Comparison of ENCODE assay signal across 2 cellular contexts in the genomic region with DNA sequence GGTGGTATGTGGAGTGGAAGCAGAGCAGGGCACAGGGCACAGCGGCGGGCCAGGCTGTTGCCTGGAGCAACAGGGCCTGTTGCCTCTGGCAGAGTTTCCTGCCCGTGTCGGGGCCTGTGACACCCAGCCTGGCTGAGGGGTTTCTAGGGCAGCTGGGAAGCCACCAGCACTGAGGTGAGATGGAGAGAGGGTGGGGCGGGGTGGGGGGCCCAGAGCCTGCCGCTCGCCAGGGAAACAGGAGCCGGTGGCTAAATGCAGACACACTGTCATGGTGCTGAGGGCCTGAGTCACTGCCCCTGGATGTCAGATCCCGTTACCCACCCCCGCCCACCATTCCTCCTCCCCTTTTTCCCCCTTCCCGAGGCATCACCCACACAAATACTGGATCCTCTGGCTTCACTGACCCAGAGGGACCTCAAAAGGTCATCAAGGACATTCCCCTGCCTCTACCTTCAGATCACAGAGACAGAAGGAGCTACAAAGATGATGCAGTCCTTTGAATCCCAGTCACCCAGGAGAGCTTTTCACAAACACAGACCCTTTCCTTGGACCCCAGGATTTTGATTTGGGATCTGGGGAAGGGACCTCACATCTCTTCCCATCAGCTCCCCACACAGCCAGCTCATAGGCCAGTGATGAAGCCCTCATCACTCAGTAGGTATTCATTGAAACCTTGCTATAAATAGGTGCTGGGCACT.
A peak's percentile ranks its signal among the peaks of the same experiment; 100 is the strongest.
TF ChIP-seq lines count a peak whose summit lies in the region.

No MANE protein-coding gene starts in this region.

TF ChIP-seq in IMR-90, 13 proteins besides CTCF, POLR2A, EP300 and RAD21:
- no peak for TF ChIP-seq CHD1 (IDR thresholded peaks at IDR 0.05; ENCODE audit: low read depth, low read length)
- TF ChIP-seq FOS (IDR thresholded peaks at IDR 0.05; ENCODE audit: low read depth, low read length) = 0 out of 2 replicates have a peak, but pooled peaks have one; percentile 2
- no peak for TF ChIP-seq MAFK (IDR thresholded peaks at IDR 0.05; ENCODE audit: low read depth, low read length)
- TF ChIP-seq RFX5 (IDR thresholded peaks at IDR 0.05; ENCODE audit: low read depth, low read length) = no peak

TF ChIP-seq in H1, 55 proteins besides CTCF, POLR2A, EP300 and RAD21:
- TF ChIP-seq YY1 (IDR thresholded peaks at IDR 0.05; ENCODE audit: low read depth, low read length) = no peak
- TF ChIP-seq KDM4A (IDR thresholded peaks at IDR 0.05; ENCODE audit: low read depth, low read length, severe bottlenecking) = no peak
- no peak for TF ChIP-seq CHD7 (IDR thresholded peaks at IDR 0.05; ENCODE audit: insufficient replicate concordance, low read length)
